ENCODE assay signal across 1 cellular context in the genomic region with DNA sequence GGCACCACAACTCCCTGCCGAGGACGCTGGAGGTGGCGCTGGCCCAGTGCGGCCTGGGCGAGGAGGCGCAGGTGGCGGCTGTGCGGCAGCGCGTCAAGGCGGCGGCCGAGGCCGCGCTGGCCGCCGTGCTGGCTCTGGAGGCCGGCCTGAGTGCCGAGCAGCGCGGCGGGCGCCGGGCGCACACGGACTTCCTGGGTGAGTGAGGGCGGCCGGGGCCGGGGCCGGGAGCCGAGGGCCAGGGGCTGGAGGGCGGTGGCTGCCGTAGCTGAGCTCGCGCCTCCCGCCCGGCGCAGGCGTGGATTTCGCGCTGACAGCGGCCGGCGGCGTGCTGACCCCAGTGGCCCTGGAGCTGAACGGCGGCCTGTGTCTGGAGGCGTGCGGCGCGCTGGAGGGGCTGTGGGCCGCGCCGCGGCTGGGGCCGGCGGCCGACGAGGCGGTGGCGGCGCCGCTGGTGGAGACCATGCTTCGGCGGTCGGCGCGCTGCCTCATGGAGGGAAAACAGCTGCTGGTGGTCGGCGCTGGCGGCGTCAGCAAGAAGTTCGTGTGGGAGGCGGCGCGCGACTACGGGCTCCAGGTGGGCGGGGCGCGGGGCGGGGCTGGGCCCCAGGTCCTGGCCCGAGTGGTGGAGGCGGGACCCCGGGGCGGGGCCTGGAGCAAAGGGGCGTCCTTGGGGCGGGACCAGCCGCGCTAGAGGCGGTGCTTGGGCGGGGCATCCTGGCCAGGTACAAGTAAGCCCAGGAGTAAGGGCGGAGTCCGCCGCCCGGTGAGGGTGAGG.
TF ChIP-seq lines count a peak whose summit lies in the region.

No MANE protein-coding gene starts in this region.

TF ChIP-seq in K562, 482 proteins besides CTCF, POLR2A, EP300 and RAD21 (continued from another document and continues in another):
- TF ChIP-seq ZNF609 (CRISPR knock-in tag; IDR thresholded peaks at IDR 0.05; ENCODE audit: borderline replicate concordance) (no peak), E2F5 (CRISPR knock-in tag; IDR thresholded peaks at IDR 0.05) (no peak), SETDB1 (IDR thresholded peaks at IDR 0.05; ENCODE audit: low read length) (no peak), ZBTB11 (CRISPR knock-in tag; IDR thresholded peaks at IDR 0.05) (no peak), JUN (IDR thresholded peaks at IDR 0.05; ENCODE audit: borderline replicate concordance, low read depth, low read length) (0 out of 2 replicates have a peak, but pooled peaks have one; percentile 6), JUN (CRISPR knock-in tag; IDR thresholded peaks at IDR 0.05; ENCODE audit: borderline replicate concordance) (no peak), ZKSCAN3 (CRISPR knock-in tag; IDR thresholded peaks at IDR 0.05) (no peak), TCFL5 (CRISPR knock-in tag; conservative IDR thresholded peaks at IDR 0.05) (no peak), SMAD4 (CRISPR knock-in tag; conservative IDR thresholded peaks at IDR 0.05) (peak; percentile 66; the same call in 1 of the 2 replicates), PPARD (CRISPR knock-in tag; IDR thresholded peaks at IDR 0.05) (no peak), TGIF2 (CRISPR knock-in tag; IDR thresholded peaks at IDR 0.05) (no peak), FOXK2 (conservative IDR thresholded peaks at IDR 0.05 in 1 of 2, IDR thresholded peaks at IDR 0.05 in 1 of 2; ENCODE audit: low read depth in 2 of 2) (no peak), PML (IDR thresholded peaks at IDR 0.05; ENCODE audit: low read length) (no peak), PRDM10 (IDR thresholded peaks at IDR 0.05; ENCODE audit: partially characterized antibody) (no peak), NCOA2 (IDR thresholded peaks at IDR 0.05; ENCODE audit: partially characterized antibody in 2 of 2) (no peak), PCBP1 (IDR thresholded peaks at IDR 0.05; ENCODE audit: low read depth, low read length, poor library complexity, severe bottlenecking) (no peak), SMAD1 (IDR thresholded peaks at IDR 0.05; ENCODE audit: low read depth, low read length, partially characterized antibody) (no peak), THAP7 (CRISPR knock-in tag; IDR thresholded peaks at IDR 0.05) (no peak), TCF3 (CRISPR knock-in tag; IDR thresholded peaks at IDR 0.05) (no peak), ZNF324 (CRISPR knock-in tag; IDR thresholded peaks at IDR 0.05) (no peak), KLF13 (tag; IDR thresholded peaks at IDR 0.05; ENCODE audit: borderline replicate concordance, low read depth) (no peak), PHF21A (IDR thresholded peaks at IDR 0.05; ENCODE audit: borderline replicate concordance, low read depth) (no peak), BRD4 (IDR thresholded peaks at IDR 0.05) (no peak), MAFK (IDR thresholded peaks at IDR 0.05; ENCODE audit: low read length) (no peak), KAT7 (CRISPR knock-in tag; IDR thresholded peaks at IDR 0.05; ENCODE audit: borderline replicate concordance) (no peak), ZNF444 (CRISPR knock-in tag; IDR thresholded peaks at IDR 0.05) (no peak), CCNT2 (IDR thresholded peaks at IDR 0.05; ENCODE audit: borderline replicate concordance, extremely low read depth, insufficient read length, low read depth, low read length) (peak; percentile 64), BRCA1 (IDR thresholded peaks at IDR 0.05) (no peak), BRCA1 (CRISPR knock-in tag; IDR thresholded peaks at IDR 0.05) (no peak), ZBTB43 (CRISPR knock-in tag; IDR thresholded peaks at IDR 0.05) (no peak), SP1 (CRISPR knock-in tag; IDR thresholded peaks at IDR 0.05) (peak; percentile 76), ZNF174 (CRISPR knock-in tag; IDR thresholded peaks at IDR 0.05) (no peak), KLF16 (IDR thresholded peaks at IDR 0.05) (no peak), ZNF143 (CRISPR knock-in tag; IDR thresholded peaks at IDR 0.05) (no peak), XRCC5 (IDR thresholded peaks at IDR 0.05; ENCODE audit: low read depth, low read length) (no peak), ARID3A (IDR thresholded peaks at IDR 0.05; ENCODE audit: borderline replicate concordance, low read depth, low read length) (no peak), CC2D1A (IDR thresholded peaks at IDR 0.05) (no peak), ZNF668 (CRISPR knock-in tag; IDR thresholded peaks at IDR 0.05) (no peak), EHMT2 (IDR thresholded peaks at IDR 0.05) (no peak), MAZ (CRISPR knock-in tag; conservative IDR thresholded peaks at IDR 0.05 in 1 of 2, IDR thresholded peaks at IDR 0.05 in 1 of 2) (peak; percentile 68 to 78; a peak in 2 of 4 replicates), POLR2H (tag; IDR thresholded peaks at IDR 0.05; ENCODE audit: low read depth) (no peak), HMGN3 (IDR thresholded peaks at IDR 0.05; ENCODE audit: borderline replicate concordance, extremely low read depth, insufficient read length, low read depth, low read length) (peak; percentile 73), SMARCA5 (IDR thresholded peaks at IDR 0.05) (no peak), ZNF77 (CRISPR knock-in tag; IDR thresholded peaks at IDR 0.05) (no peak), SIN3A (IDR thresholded peaks at IDR 0.05; ENCODE audit: borderline replicate concordance in 2 of 2, control insufficient read depth in 1 of 2, low read depth in 2 of 2, low read length in 2 of 2) (peak; percentile 53 to 92; a peak in 3 of 4 replicates), MCM3 (IDR thresholded peaks at IDR 0.05) (no peak)
- TF ChIP-seq, protein P1, sequence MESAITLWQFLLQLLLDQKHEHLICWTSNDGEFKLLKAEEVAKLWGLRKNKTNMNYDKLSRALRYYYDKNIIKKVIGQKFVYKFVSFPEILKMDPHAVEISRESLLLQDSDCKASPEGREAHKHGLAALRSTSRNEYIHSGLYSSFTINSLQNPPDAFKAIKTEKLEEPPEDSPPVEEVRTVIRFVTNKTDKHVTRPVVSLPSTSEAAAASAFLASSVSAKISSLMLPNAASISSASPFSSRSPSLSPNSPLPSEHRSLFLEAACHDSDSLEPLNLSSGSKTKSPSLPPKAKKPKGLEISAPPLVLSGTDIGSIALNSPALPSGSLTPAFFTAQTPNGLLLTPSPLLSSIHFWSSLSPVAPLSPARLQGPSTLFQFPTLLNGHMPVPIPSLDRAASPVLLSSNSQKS (CRISPR knock-in tag; IDR thresholded peaks at IDR 0.05): no peak
